8 cellular contexts compared by ENCODE assay signal in the genomic region with DNA sequence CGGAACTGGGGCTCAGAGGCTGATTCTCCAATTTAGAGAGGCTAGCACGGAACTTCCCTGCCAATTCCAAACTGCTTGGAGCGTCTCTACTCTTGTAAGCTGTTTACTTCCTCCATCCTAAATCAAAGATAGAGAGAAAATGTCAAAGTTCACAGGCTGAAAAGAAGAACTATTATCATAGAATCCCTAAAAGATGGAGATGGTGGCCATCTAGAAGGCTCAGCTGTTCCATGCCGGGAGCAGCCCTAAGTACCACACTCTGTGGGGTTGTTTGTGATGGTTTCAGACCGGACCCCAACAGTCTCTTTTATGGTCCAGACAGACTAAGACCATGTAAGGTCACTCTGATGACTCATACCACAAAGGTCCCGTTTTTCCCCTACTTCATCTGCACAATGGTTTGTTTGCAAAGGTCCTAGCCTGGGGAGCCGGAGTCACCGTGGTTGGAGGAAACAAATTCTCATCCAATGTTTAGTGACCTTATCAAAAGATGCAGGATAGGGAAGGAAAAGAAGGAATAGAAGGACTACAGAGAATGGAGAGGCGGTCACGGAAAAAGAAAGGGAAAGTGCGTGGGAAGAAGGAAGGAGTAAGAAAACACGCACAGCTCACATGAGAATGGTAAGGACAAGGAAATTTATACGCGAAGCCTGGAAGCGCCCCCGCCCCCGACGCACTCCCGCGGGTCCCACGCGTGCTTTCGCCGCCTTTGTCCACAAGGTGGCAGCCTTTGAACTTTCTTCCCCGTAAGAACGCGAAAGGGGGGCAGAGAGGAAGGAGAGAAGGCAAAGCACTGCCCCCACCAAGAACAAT. TPM values are rescaled to one million over a fixed set of nuclear protein-coding genes. Genes with fewer than 3 reads are reported as not detected.
DNase-seq lines count a peak whose midpoint lies in the region; ATAC-seq, FAIRE-seq and TF ChIP-seq lines count a peak whose summit lies in the region.

No MANE protein-coding gene starts in this region.

- peak overlapping the region; percentile 97 for H3K4me2 ChIP-seq in PC-9

- CTCF ChIA-PET in Calu3 (lab: Charles Lee), result interaction anchor here (0.9 kb wide), 1 partner anchor 294 kb away, joined by 5 read pairs; no protein-coding TSS in a partner anchor
- CTCF ChIA-PET in PC-9 (lab: Charles Lee), result interaction anchor here (0.5 to 1.2 kb wide), 8 partner anchors 62 to 546 kb away, joined by 3 to 18 read pairs (median 6); partner anchors contain the start of gene FBXO48

- peaks cover 10% of the 10 kb centered on the region for H3K4me1 Mint-ChIP-seq in Calu3 (ENCODE audit: low read depth, unreplicated experiment)

- no peaks in the 10 kb centered on the region for H3K27me3 ChIP-seq in PC-9 (ENCODE audit: insufficient read depth, low read depth)
- peaks cover 75% of the 10 kb centered on the region for H3K27me3 ChIP-seq in neutrophil

- BruUV-seq in Calu3 (replicated peaks; lab: Mats Ljungman, UMichigan) (no TSS peak), PC-9 (replicated peaks; lab: Mats Ljungman, UMichigan) (no TSS peak)

- H2AFZ ChIP-seq in PC-9, result peak overlapping the region; percentile 98

- H3K27ac ChIP-seq in PC-9, result no peak overlapping the region
- no peak overlapping the region for H3K27ac ChIP-seq in neutrophil

- intact Hi-C loops in Calu3 (cut with micrococcal nuclease; ENCODE audit: unreplicated experiment) (no loop called here), PC-9 (cut with micrococcal nuclease; ENCODE audit: unreplicated experiment) (loop anchor here (1.0 to 10.0 kb wide), 5 partner anchors 40 to 548 kb away; partner anchors contain the start of genes APLF, FBXO48 and GKN1)

- no peaks in the 10 kb centered on the region for H3K9me2 ChIP-seq in PC-9 (ENCODE audit: insufficient read depth)

- H3K4me3 ChIP-seq in PC-9 (peak overlapping the region; percentile 98; the same call in 1 of the 2 replicates), neutrophil (ENCODE audit: low read depth in 1 of 2, low read length in 1 of 2) (peak overlapping the region; percentile 28 to 44)

- peaks cover 87% of the 10 kb centered on the region for H3K27me3 Mint-ChIP-seq in Calu3 (ENCODE audit: unreplicated experiment)

- ATAC-seq in HG02759 (IDR thresholded peaks at IDR 0.05; ENCODE audit: unreplicated experiment), result peak; percentile 46
- no peak for ATAC-seq in GM18520 (IDR thresholded peaks at IDR 0.05; ENCODE audit: unreplicated experiment)

- peaks cover 11% of the 10 kb centered on the region for H3K36me3 Mint-ChIP-seq in Calu3 (ENCODE audit: insufficient read depth, unreplicated experiment)

- FAIRE-seq in urothelium cell line (lab: Jason Lieb, UNC), result no peak

- H3K4me1 ChIP-seq in PC-9 (replicated peaks; ENCODE audit: insufficient read depth), result peaks cover 15% of the 10 kb centered on the region
- H3K4me1 ChIP-seq in neutrophil (ENCODE audit: control insufficient read depth in 1 of 2, insufficient read depth in 1 of 2, low read depth in 1 of 2, low read length in 1 of 2), result peaks cover 13 to 15% of the 10 kb centered on the region in 2 experiments

- H4K20me1 ChIP-seq in PC-9 (ENCODE audit: insufficient read depth), result peaks cover 3% of the 10 kb centered on the region; the same call in 1 of the 2 replicates

- no peaks in the 10 kb centered on the region for H3F3A ChIP-seq in PC-9 (ENCODE audit: insufficient read depth, low read depth)

- no peak overlapping the region for H3K27ac Mint-ChIP-seq in Calu3 (ENCODE audit: unreplicated experiment)

- TF ChIP-seq CTCF in Calu3 (IDR thresholded peaks at IDR 0.05; ENCODE audit: unreplicated experiment) (peak; percentile 56), PC-9 (conservative IDR thresholded peaks at IDR 0.05) (peak; percentile 86), neutrophil (IDR thresholded peaks at IDR 0.05) (peak; percentile 53)

- H3K4me3 Mint-ChIP-seq in Calu3 (ENCODE audit: low read depth, unreplicated experiment), result peak overlapping the region; percentile 69

- peak; percentile 31 for DNase-seq in Calu3
- peak in 1 of 2 experiments; percentile 57 for DNase-seq in PC-9
- peak; percentile 12 for DNase-seq in activated gamma-delta T cell (lab: John Stamatoyannopoulos, UW)
- DNase-seq in glomerular visceral epithelial cell (ENCODE audit: extremely low spot score), result peak; percentile 63
- DNase-seq in urothelium cell line (ENCODE audit: low spot score), result peak; percentile 86

- H3K36me3 ChIP-seq in PC-9 (ENCODE audit: low read depth) (no peaks in the 10 kb centered on the region), neutrophil (no peaks in the 10 kb centered on the region)

- POLR2A ChIA-PET in PC-9 (lab: Charles Lee; ENCODE audit: unreplicated experiment), result no interaction called here

- no peaks in the 10 kb centered on the region for H3K9me3 ChIP-seq in PC-9 (ENCODE audit: insufficient read depth, low read depth)
- no peaks in the 10 kb centered on the region for H3K9me3 ChIP-seq in neutrophil

- H3K79me2 ChIP-seq in PC-9 (ENCODE audit: low read depth), result peaks cover 14% of the 10 kb centered on the region

- H3K9me3 Mint-ChIP-seq in Calu3 (ENCODE audit: low read depth, unreplicated experiment), result no peaks in the 10 kb centered on the region

RNA-seq across cellular contexts. Expression of gene ANTXR1, which starts 0.5 kb away (rescaled TPM):
- total RNA-seq in Calu3 (2022) (0.66 and 0.86 TPM in 2 replicates), PC-9 (2021) (36.1 and 48.3 TPM in 2 replicates)

RNA-seq across cellular contexts. Expression of gene GKN1, which starts 38.1 kb away (rescaled TPM):
- total RNA-seq in Calu3 (2022) (not detected in 2 replicates), PC-9 (2021) (not detected in 2 replicates)

RNA-seq across cellular contexts. Expression of gene GKN2, which starts 59.8 kb away (rescaled TPM):
- total RNA-seq in Calu3 (2022) (not detected in 2 replicates), PC-9 (2021) (not detected in 2 replicates)

Comparison
In these comparisons a context has a peak if more than half of its experiments do, and no peak if none do; other contexts are left out.
1. RNA of gene ANTXR1, which starts 0.5 kb away (total RNA-seq): 36.1 to 48.3 TPM in PC-9; 0.66 to 0.86 TPM in Calu3; every median in the first group is over 10 times any median in the second.
2. Peak in every context shown above with its lines, with median percentiles within 50 percentile points of each other: CTCF ChIP-seq.